Comparison of ENCODE assay signal across 1 cellular context in the genomic region with DNA sequence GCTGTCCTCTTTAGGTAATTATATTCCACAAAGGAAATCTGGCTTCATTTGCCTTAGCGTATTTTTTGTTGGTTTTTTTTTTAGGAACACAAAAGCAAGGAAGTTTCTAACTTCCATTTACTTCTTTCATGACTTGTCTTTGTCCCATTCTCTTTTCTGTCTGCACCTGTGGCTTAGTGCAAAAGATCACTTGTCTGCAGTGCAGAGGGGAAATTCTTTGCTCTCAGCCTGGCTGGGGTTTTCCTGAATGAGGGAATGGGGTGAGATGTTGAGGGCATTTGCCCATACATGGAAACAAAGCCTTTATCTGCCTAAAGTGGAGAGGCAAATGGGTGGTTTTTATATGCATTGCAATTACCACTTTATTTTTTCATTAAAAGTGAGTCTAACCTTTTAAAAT.
TF ChIP-seq lines count a peak whose summit lies in the region.

No MANE protein-coding gene starts in this region.

TF ChIP-seq in GM23338, 12 proteins besides CTCF, POLR2A, EP300 and RAD21:
- TF ChIP-seq ZNF462 (CRISPR knock-in tag; IDR thresholded peaks at IDR 0.05) (peak; percentile 52; the same call in 1 of the 2 replicates), STAT1 (IDR thresholded peaks at IDR 0.05; ENCODE audit: unreplicated experiment) (no peak)
TF ChIP-seq in GM23338: peak in this region for 1.
